Comparison of ENCODE assay signal across 1 cellular context in genomic region chr9:98890256-98890655, GRCh38.
TF ChIP-seq lines count a peak whose summit lies in the region.

No MANE protein-coding gene starts in this region.

TF ChIP-seq in IMR-90, 13 proteins besides CTCF, POLR2A, EP300 and RAD21:
- TF ChIP-seq CHD1 (IDR thresholded peaks at IDR 0.05; ENCODE audit: low read depth, low read length) = no peak
- no peak for TF ChIP-seq CEBPB (IDR thresholded peaks at IDR 0.05; ENCODE audit: low read depth, low read length)
- no peak for TF ChIP-seq BHLHE40 (IDR thresholded peaks at IDR 0.05; ENCODE audit: low read depth, low read length)
- TF ChIP-seq MXI1 (IDR thresholded peaks at IDR 0.05; ENCODE audit: borderline replicate concordance, low read depth, low read length) = no peak
- no peak for TF ChIP-seq RCOR1 (IDR thresholded peaks at IDR 0.05; ENCODE audit: insufficient replicate concordance, low read length)
- no peak for TF ChIP-seq RFX5 (IDR thresholded peaks at IDR 0.05; ENCODE audit: low read depth, low read length)
- no peak for TF ChIP-seq SMC3 (IDR thresholded peaks at IDR 0.05; ENCODE audit: low read depth, low read length)
- no peak for TF ChIP-seq ELK1 (IDR thresholded peaks at IDR 0.05; ENCODE audit: borderline replicate concordance, low read depth, low read length)
- TF ChIP-seq MAZ (IDR thresholded peaks at IDR 0.05; ENCODE audit: borderline replicate concordance, low read depth, low read length) = no peak
- TF ChIP-seq USF2 (IDR thresholded peaks at IDR 0.05; ENCODE audit: low read depth, low read length) = no peak
- no peak for TF ChIP-seq FOS (IDR thresholded peaks at IDR 0.05; ENCODE audit: low read depth, low read length)
- TF ChIP-seq NFE2L2 (IDR thresholded peaks at IDR 0.05; ENCODE audit: low read depth, low read length) = no peak
- TF ChIP-seq MAFK (IDR thresholded peaks at IDR 0.05; ENCODE audit: low read depth, low read length) = no peak
